ENCODE assay signal across 8 cellular contexts in genomic region chr13:49652691-49653305, GRCh38. TPM values are rescaled to one million over a fixed set of nuclear protein-coding genes. Genes with fewer than 3 reads are reported as not detected.
DNase-seq lines count a peak whose midpoint lies in the region; ATAC-seq and TF ChIP-seq lines count a peak whose summit lies in the region.

No MANE protein-coding gene starts in this region.

- H4K20me1 ChIP-seq in OCI-LY7 (ENCODE audit: insufficient read depth, low read length), result no peaks in the 10 kb centered on the region

- no peaks in the 10 kb centered on the region for H3K9me2 ChIP-seq in OCI-LY7 (ENCODE audit: insufficient read depth, low read length)

- no peaks in the 10 kb centered on the region for H3K4me1 ChIP-seq in OCI-LY7 (ENCODE audit: insufficient read depth, low read length, poor library complexity, severe bottlenecking)

- H3K27ac Mint-ChIP-seq in naive B cell, result peak overlapping the region in 1 of 6 donors; percentile 38

- CTCF ChIA-PET in OCI-LY7 (lab: Charles Lee; ENCODE audit: unreplicated experiment), result no interaction called here

- intact Hi-C loops in OCI-LY7 (cut with micrococcal nuclease; ENCODE audit: unreplicated experiment), result no loop called here
- intact Hi-C loops in posterior vena cava (cut with DNase I), result loop anchor here in 1 of 2 donors (5.0 kb wide), 1 partner anchor 195 kb away; no protein-coding TSS in a partner anchor

- no peaks in the 10 kb centered on the region for H3K36me3 ChIP-seq in OCI-LY7 (ENCODE audit: insufficient read depth, low read length)

- peak; percentile 75 for TF ChIP-seq CTCF in OCI-LY7 (conservative IDR thresholded peaks at IDR 0.05; ENCODE audit: low read length)

- no peak overlapping the region for H3K27ac ChIP-seq in OCI-LY7 (ENCODE audit: low read depth, low read length, poor library complexity, severe bottlenecking)

- peak; percentile 25 for DNase-seq in DMS53 treated with DMSO at 0.1 percent for 48 hours (lab: John Stamatoyannopoulos, UW; ENCODE audit: unreplicated experiment)
- DNase-seq in OCI-LY7 (ENCODE audit: low spot score), result peak; percentile 63
- peak; percentile 34 to 62 for DNase-seq in dermis microvascular lymphatic vessel endothelial cell (ENCODE audit: low read depth in 2 of 2)
- DNase-seq in naive B cell, result no peak
- DNase-seq in NCI-H2196 treated with DMSO at 0.1 percent for 48 hours (lab: John Stamatoyannopoulos, UW; ENCODE audit: unreplicated experiment), result no peak
- no peak for DNase-seq in posterior vena cava (ENCODE audit: low spot score)

- H3K4me1 Mint-ChIP-seq in naive B cell, result peaks cover 0 to 11% (median 0%) of the 10 kb centered on the region in 3 donors

- ATAC-seq in HG03066 (IDR thresholded peaks at IDR 0.05; ENCODE audit: low read depth, unreplicated experiment), result peak; percentile 62
- peak; percentile 38 to 46 for ATAC-seq in naive B cell (ENCODE audit: low read depth in 2 of 2)
- ATAC-seq in HG03280 (IDR thresholded peaks at IDR 0.05; ENCODE audit: unreplicated experiment), result no peak

- no peak overlapping the region for H3K4me3 ChIP-seq in OCI-LY7 (ENCODE audit: low read depth, low read length, poor library complexity, severe bottlenecking)

- no peaks in the 10 kb centered on the region for H3K36me3 Mint-ChIP-seq in naive B cell

- no peak overlapping the region for H2AFZ ChIP-seq in OCI-LY7 (ENCODE audit: low read length)

- no peaks in the 10 kb centered on the region for H3K27me3 Mint-ChIP-seq in naive B cell

- H3K9me3 Mint-ChIP-seq in naive B cell, result no peaks in the 10 kb centered on the region

- H3K79me2 ChIP-seq in OCI-LY7 (ENCODE audit: insufficient read depth, low read depth, low read length), result no peaks in the 10 kb centered on the region

- no peak overlapping the region for H3K4me2 ChIP-seq in OCI-LY7 (ENCODE audit: low read length)

- POLR2A ChIA-PET in OCI-LY7 (lab: Charles Lee), result interaction anchor here (0.6 kb wide), 1 partner anchor 1689 kb away, joined by 3 read pairs; no protein-coding TSS in a partner anchor

- BruUV-seq in OCI-LY7 (replicated peaks; lab: Mats Ljungman, UMichigan), result no TSS peak

- no peaks in the 10 kb centered on the region for H3K9me3 ChIP-seq in OCI-LY7 (ENCODE audit: low read length)

- H3K4me3 Mint-ChIP-seq in naive B cell, result peak overlapping the region in 2 of 8 donors; percentile 62 to 65

RNA-seq across cellular contexts. Expression of gene ARL11, which starts 24.5 kb away (rescaled TPM):
- total RNA-seq in OCI-LY7 (2014; rRNA removed; shearing (Covaris generic)), result 5.9 and 8.3 TPM in 2 replicates
- total RNA-seq in OCI-LY7 (2022) (20.5 and 22.6 TPM in 2 replicates), dermis microvascular lymphatic vessel endothelial cell (0.26 and 0.38 TPM in 2 replicates), posterior vena cava (1 to 10 TPM in 1 of 2 donors, under 1 TPM in 1; 0.71 to 1.9 TPM)
- polyA plus RNA-seq in naive B cell (ENCODE audit: low read depth in 6 of 6), result 10 to 100 TPM in 4 of 6 donors, 1 to 10 TPM in 2; 6.1 to 39.6 (median 11.9) TPM

RNA-seq across cellular contexts. Expression of gene EBPL, which starts 38.5 kb away (rescaled TPM):
- 29.9 and 47.3 TPM in 2 replicates for total RNA-seq in OCI-LY7 (2014; rRNA removed; shearing (Covaris generic))
- total RNA-seq in OCI-LY7 (2022), result 38.8 and 42.4 TPM in 2 replicates
- total RNA-seq in dermis microvascular lymphatic vessel endothelial cell, result 95.5 and 102 TPM in 2 replicates
- polyA plus RNA-seq in naive B cell (ENCODE audit: low read depth in 6 of 6), result 10 to 100 TPM; 41.4 to 77.2 (median 65.8) TPM
- 10 to 100 TPM; 20.1 to 23.8 TPM for total RNA-seq in posterior vena cava

Comparison
In these comparisons a context has a peak if more than half of its experiments do, and no peak if none do; other contexts are left out.
1. DNase-seq: peak in DMS53 treated with DMSO at 0.1 percent for 48 hours (single experiment), OCI-LY7 (single experiment) and dermis microvascular lymphatic vessel endothelial cell (2 of 2); none in naive B cell (single experiment), NCI-H2196 treated with DMSO at 0.1 percent for 48 hours (single experiment) and posterior vena cava (single experiment).